ENCODE assay signal across 8 cellular contexts in genomic region chr11:6612816-6613136, GRCh38. TPM values are rescaled to one million over a fixed set of nuclear protein-coding genes. Genes with fewer than 3 reads are reported as not detected.
A peak's percentile ranks its signal among the peaks of the same experiment; 100 is the strongest.
DNase-seq lines count a peak whose midpoint lies in the region; ATAC-seq and TF ChIP-seq lines count a peak whose summit lies in the region.

No MANE protein-coding gene starts in this region.

- 1% methylated on average over 7 of the region's 7 CpGs for WGBS in testis, 2 donors

- H3K4me1 Mint-ChIP-seq in CD4-positive, alpha-beta memory T cell, result peaks cover 6 to 36% (median 27%) of the 10 kb centered on the region in 4 donors

- TF ChIP-seq CTCF in WI38 (IDR thresholded peaks at IDR 0.05; ENCODE audit: low read depth, low read length) (peak; percentile 48), testis (IDR thresholded peaks at IDR 0.05) (peak; percentile 10 to 29 (median 24))

- H3K27me3 ChIP-seq in CD4-positive, alpha-beta memory T cell (ENCODE audit: insufficient read depth, low read length), result no peaks in the 10 kb centered on the region
- no peaks in the 10 kb centered on the region for H3K27me3 ChIP-seq in iPS-18a (ENCODE audit: control insufficient read depth, insufficient read depth, low read length)
- no peaks in the 10 kb centered on the region for H3K27me3 ChIP-seq in testis

- intact Hi-C loops in CD4-positive, alpha-beta memory T cell (cut with micrococcal nuclease), result loop anchor here (1.0 to 10.0 kb wide), 5 partner anchors 8 to 222 kb away; partner anchors contain the start of genes APBB1, MRPL17 and SMPD1
- intact Hi-C loops in testis (cut with DNase I; ENCODE audit: low total_unique reads), result no loop called here

- TF ChIP-seq POLR2A in testis (IDR thresholded peaks at IDR 0.05), result no peak

- peaks cover 46% of the 10 kb centered on the region for H3K36me3 ChIP-seq in CD4-positive, alpha-beta memory T cell (ENCODE audit: insufficient read depth, low read length)
- peaks cover 38% of the 10 kb centered on the region for H3K36me3 ChIP-seq in iPS-18a (ENCODE audit: control insufficient read depth, low read depth, low read length)
- H3K36me3 ChIP-seq in testis (ENCODE audit: low read depth, missing control alignments), result no peaks in the 10 kb centered on the region

- peaks cover 21 to 43% of the 10 kb centered on the region in 2 donors for H3K36me3 Mint-ChIP-seq in CD4-positive, alpha-beta memory T cell

- peaks cover 51% of the 10 kb centered on the region for H3K4me1 ChIP-seq in CD4-positive, alpha-beta memory T cell (ENCODE audit: insufficient read depth, low read length)
- H3K4me1 ChIP-seq in iPS-18a (ENCODE audit: control insufficient read depth, low read depth, low read length), result no peaks in the 10 kb centered on the region
- peaks cover 11% of the 10 kb centered on the region for H3K4me1 ChIP-seq in testis

- peak overlapping the region; percentile 87 for H3K27ac ChIP-seq in CD4-positive, alpha-beta memory T cell (ENCODE audit: low read depth, low read length)
- peak overlapping the region; percentile 76 for H3K27ac ChIP-seq in iPS-18a (ENCODE audit: low read length)
- peak overlapping the region; percentile 88 to 92 for H3K27ac ChIP-seq in testis

- no peaks in the 10 kb centered on the region for H3K9me3 ChIP-seq in CD4-positive, alpha-beta memory T cell (ENCODE audit: control insufficient read depth in 1 of 2, low read length in 2 of 2)
- H3K9me3 ChIP-seq in iPS-18a (ENCODE audit: control insufficient read depth, low read depth, low read length) (no peaks in the 10 kb centered on the region), testis (no peaks in the 10 kb centered on the region)

- DNase-seq in CD4-positive, alpha-beta memory T cell, result no peak
- DNase-seq in testis (no peak), EL (no peak), midbrain (lab: John Stamatoyannopoulos, UW) (no peak)

- H3K9ac ChIP-seq in iPS-18a (ENCODE audit: low read length), result peak overlapping the region; percentile 82

- no peak overlapping the region for H3K4me3 Mint-ChIP-seq in CD4-positive, alpha-beta memory T cell

- ATAC-seq in GM19463 (IDR thresholded peaks at IDR 0.05; ENCODE audit: unreplicated experiment) (peak; percentile 12), HG03565 (IDR thresholded peaks at IDR 0.05; ENCODE audit: unreplicated experiment) (peak; percentile 12)

- CTCF ChIA-PET in CD4-positive, alpha-beta memory T cell (lab: Charles Lee; ENCODE audit: partially characterized antibody), result interaction anchor here (0.5 to 4.6 kb wide), 18 partner anchors 9 to 228 kb away, joined by 3 to 56 read pairs (median 4); partner anchors contain the start of genes ARFIP2, ILK, MRPL17 and RRP8

- H3K9me3 Mint-ChIP-seq in CD4-positive, alpha-beta memory T cell, result no peaks in the 10 kb centered on the region

- H3K27me3 Mint-ChIP-seq in CD4-positive, alpha-beta memory T cell, result no peaks in the 10 kb centered on the region

- peak overlapping the region; percentile 66 to 88 for H3K4me3 ChIP-seq in CD4-positive, alpha-beta memory T cell (ENCODE audit: low read length in 2 of 2)
- H3K4me3 ChIP-seq in WI38 (ENCODE audit: low read depth, low read length) (peak overlapping the region; percentile 78), iPS-18a (ENCODE audit: low read length) (peak overlapping the region; percentile 86), testis (peak overlapping the region; percentile 67 to 93)

- no peak overlapping the region for H3K27ac Mint-ChIP-seq in CD4-positive, alpha-beta memory T cell

- POLR2A ChIA-PET in CD4-positive, alpha-beta memory T cell (lab: Charles Lee; ENCODE audit: partially characterized antibody), result interaction anchor here (0.7 to 9.0 kb wide), 26 partner anchors 9 to 222 kb away, joined by 3 to 172 read pairs (median 10); partner anchors contain the start of genes APBB1, ARFIP2, DCHS1 and ILK

RNA-seq across cellular contexts. Expression of gene TAF10, which starts 0.8 kb away (rescaled TPM):
- 100 to 1,000 TPM; 116 to 120 TPM for total RNA-seq in CD4-positive, alpha-beta memory T cell
- polyA plus RNA-seq in CD4-positive, alpha-beta memory T cell, result 100 to 1,000 TPM; 171 to 367 TPM
- total RNA-seq in testis, result 100 to 1,000 TPM; 123 to 210 TPM
- 389 TPM for polyA plus RNA-seq in testis (ENCODE audit: insufficient read depth, low read depth, low replicate concordance)

RNA-seq across cellular contexts. Expression of gene TPP1, which starts 6.4 kb away (rescaled TPM):
- total RNA-seq in CD4-positive, alpha-beta memory T cell, result 100 to 1,000 TPM; 194 to 198 TPM
- polyA plus RNA-seq in CD4-positive, alpha-beta memory T cell, result 100 to 1,000 TPM; 103 to 144 TPM
- total RNA-seq in testis, result 100 to 1,000 TPM; 134 to 151 TPM
- 60.9 TPM for polyA plus RNA-seq in testis (ENCODE audit: insufficient read depth, low read depth, low replicate concordance)

RNA-seq across cellular contexts. Expression of gene ILK, which starts 9.2 kb away (rescaled TPM):
- total RNA-seq in CD4-positive, alpha-beta memory T cell, result 100 to 1,000 TPM; 131 to 132 TPM
- 100 to 1,000 TPM; 121 to 129 TPM for polyA plus RNA-seq in CD4-positive, alpha-beta memory T cell
- 100 to 1,000 TPM in 1 of 2 donors, 10 to 100 TPM in 1; 79.1 to 109 TPM for total RNA-seq in testis
- polyA plus RNA-seq in testis (ENCODE audit: insufficient read depth, low read depth, low replicate concordance), result 122 TPM

RNA-seq across cellular contexts. Expression of gene RRP8, which starts 9.4 kb away (rescaled TPM):
- 10 to 100 TPM; 29.9 to 36.0 TPM for total RNA-seq in CD4-positive, alpha-beta memory T cell
- 10 to 100 TPM; 19.5 to 28.4 TPM for polyA plus RNA-seq in CD4-positive, alpha-beta memory T cell
- total RNA-seq in testis, result 10 to 100 TPM; 17.5 to 18.5 TPM
- polyA plus RNA-seq in testis (ENCODE audit: insufficient read depth, low read depth, low replicate concordance), result 29.6 TPM

RNA-seq across cellular contexts. Expression of gene DCHS1, which starts 42.8 kb away (rescaled TPM):
- total RNA-seq in CD4-positive, alpha-beta memory T cell, result 1 to 10 TPM; 6.4 to 6.7 TPM
- polyA plus RNA-seq in CD4-positive, alpha-beta memory T cell, result 1 to 10 TPM in 1 of 2 donors, under 1 TPM in 1; 0.47 to 2.5 TPM
- 1 to 10 TPM; 7.1 to 8.8 TPM for total RNA-seq in testis
- 14.2 TPM for polyA plus RNA-seq in testis (ENCODE audit: insufficient read depth, low read depth, low replicate concordance)
